ENCODE assay signal across 10 cellular contexts in genomic region chr5:1208743-1209551, GRCh38. TPM values are rescaled to one million over a fixed set of nuclear protein-coding genes. Genes with fewer than 3 reads are reported as not detected.
A peak's percentile ranks its signal among the peaks of the same experiment; 100 is the strongest.
DNase-seq lines count a peak whose midpoint lies in the region; ATAC-seq and TF ChIP-seq lines count a peak whose summit lies in the region.
"Had no signal": no experiment of that assay in that cellular context is flagged by ENCODE, and none has a peak within 500 bp of the region (broad histone marks: within the 10 kb centered on the region; RNA-seq: fewer than 3 reads in every experiment).

No MANE protein-coding gene starts in this region.

- no peak overlapping the region for H3K4me3 ChIP-seq in foreskin fibroblast (ENCODE audit: low read depth in 1 of 2, low read length in 2 of 2)

- DNase-seq in NCI-H748 (lab: John Stamatoyannopoulos, UW; ENCODE audit: unreplicated experiment) (peak; percentile 57), NCI-H748 treated with DMSO at 0.1 percent for 48 hours (lab: John Stamatoyannopoulos, UW) (no peak), OCI-M1 (lab: John Stamatoyannopoulos, UW) (peak; percentile 5), foreskin fibroblast (peak in 1 of 2 donors; percentile 34), type B pancreatic cell (ENCODE audit: extremely low spot score, unreplicated experiment) (no peak), H4 (ENCODE audit: low spot score) (no peak)
- DNase-seq: activated T-cell treated with anti-CD3 and anti-CD28 coated beads, Interleukin-2, amount 50 U/mL, for 24 hours; CD4-positive, CD25-positive, alpha-beta regulatory T cell had no signal

- H3K27ac Mint-ChIP-seq in type B pancreatic cell, result no peak overlapping the region
- H3K27ac Mint-ChIP-seq: activated T-cell treated with anti-CD3 and anti-CD28 coated beads, Interleukin-2, amount 50 U/mL, for 24 hours had no signal

- H3K9me3 Mint-ChIP-seq in type B pancreatic cell, result no peaks in the 10 kb centered on the region
- H3K9me3 Mint-ChIP-seq: activated T-cell treated with anti-CD3 and anti-CD28 coated beads, Interleukin-2, amount 50 U/mL, for 24 hours had no signal

- peaks cover 10% of the 10 kb centered on the region for H3K27me3 Mint-ChIP-seq in type B pancreatic cell
- H3K27me3 Mint-ChIP-seq: activated T-cell treated with anti-CD3 and anti-CD28 coated beads, Interleukin-2, amount 50 U/mL, for 24 hours had no signal

- no peaks in the 10 kb centered on the region for H3K36me3 Mint-ChIP-seq in type B pancreatic cell
- H3K36me3 Mint-ChIP-seq: CD4-positive, CD25-positive, alpha-beta regulatory T cell had no signal

- TF ChIP-seq CTCF in foreskin fibroblast (IDR thresholded peaks at IDR 0.05; ENCODE audit: low read depth, low read length), result peak; percentile 36
- peak; percentile 62 for TF ChIP-seq CTCF in type B pancreatic cell (conservative IDR thresholded peaks at IDR 0.05)

- H3K4me1 Mint-ChIP-seq in type B pancreatic cell (ENCODE audit: unreplicated experiment), result peaks cover 10% of the 10 kb centered on the region
- H3K4me1 Mint-ChIP-seq: CD4-positive, CD25-positive, alpha-beta regulatory T cell had no signal

- ATAC-seq in HG02885 (IDR thresholded peaks at IDR 0.05; ENCODE audit: poor library complexity, unreplicated experiment) (no peak), GM21423 (IDR thresholded peaks at IDR 0.05; ENCODE audit: unreplicated experiment) (no peak)

- no peak overlapping the region for H3K4me3 Mint-ChIP-seq in type B pancreatic cell
- H3K4me3 Mint-ChIP-seq: activated T-cell treated with anti-CD3 and anti-CD28 coated beads, Interleukin-2, amount 50 U/mL, for 24 hours; CD4-positive, CD25-positive, alpha-beta regulatory T cell had no signal

RNA-seq across cellular contexts. Expression of gene SLC6A19, which starts 7.6 kb away (rescaled TPM):
- 12.6 and 22.2 TPM in 2 replicates for total RNA-seq in type B pancreatic cell (ENCODE audit: low replicate concordance)
- not detected in 2 replicates for total RNA-seq in H4 (2014; rRNA removed; shearing (Covaris generic))
- total RNA-seq: CD4-positive, CD25-positive, alpha-beta regulatory T cell had no signal

RNA-seq across cellular contexts. Expression of gene SLC6A18, which starts 16.2 kb away (rescaled TPM):
- total RNA-seq in type B pancreatic cell (ENCODE audit: low replicate concordance), result 0.41 and 0.48 TPM in 2 replicates
- total RNA-seq in H4 (2014; rRNA removed; shearing (Covaris generic)), result not detected in 2 replicates
- total RNA-seq: CD4-positive, CD25-positive, alpha-beta regulatory T cell had no signal

Comparison
In these comparisons a context has a peak if more than half of its experiments do, and no peak if none do; other contexts are left out.
1. DNase-seq: peak in NCI-H748 (single experiment) and OCI-M1 (single experiment); none in NCI-H748 treated with DMSO at 0.1 percent for 48 hours (single experiment), type B pancreatic cell (single experiment) and H4 (single experiment).
2. RNA of gene SLC6A19, which starts 7.6 kb away (total RNA-seq): 12.6 to 22.2 TPM in type B pancreatic cell; not detected in H4; every median in the first group is over 10 times any median in the second.